In the genomic region with DNA sequence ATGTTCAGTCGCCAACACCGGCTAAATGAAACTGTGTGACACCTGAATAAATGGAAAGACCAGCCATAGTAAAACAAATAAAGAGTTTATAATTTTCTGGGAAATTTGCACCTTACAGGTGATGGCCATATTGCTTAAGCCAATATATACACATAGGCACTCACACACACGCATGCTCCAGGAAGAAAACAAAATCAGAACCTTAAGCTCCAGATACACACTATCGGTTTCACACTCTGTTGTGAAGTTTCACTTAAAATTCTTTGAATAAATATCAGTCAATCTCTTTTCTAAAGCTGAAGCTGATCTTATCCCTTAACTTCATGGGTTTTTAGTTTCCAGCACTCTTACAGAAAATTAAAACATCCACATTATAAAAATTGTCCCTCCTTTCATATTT, we compare ENCODE assay signal across 20 cellular contexts.
"Had no signal": no experiment of that assay in that cellular context is flagged by ENCODE, and none has a peak within 500 bp of the region (broad histone marks: within the 10 kb centered on the region; RNA-seq: fewer than 3 reads in every experiment).

No MANE protein-coding gene starts in this region.

- ATAC-seq: effector memory CD8-positive, alpha-beta T cell; esophagus mucosa; foreskin keratinocyte; gastrocnemius medialis; gastroesophageal sphincter; heart left ventricle; heart right ventricle had no signal

- DNase-seq: colonic mucosa; cortex of kidney; dermis blood vessel endothelial cell; dorsolateral prefrontal cortex; effector CD4-positive, alpha-beta T cell; effector CD8-positive, alpha-beta T cell; effector memory CD4-positive, alpha-beta T cell; effector memory CD8-positive, alpha-beta T cell; endodermal cell; esophagus squamous epithelium; foreskin fibroblast; foreskin keratinocyte; foreskin melanocyte; gastrocnemius medialis; glutamatergic neuron; head of caudate nucleus; heart left ventricle; heart right ventricle had no signal
